ENCODE assay signal across 19 cellular contexts in genomic region chr7:3282457-3282856, GRCh38. TPM values are rescaled to one million over a fixed set of nuclear protein-coding genes. Genes with fewer than 3 reads are reported as not detected.
A peak's percentile ranks its signal among the peaks of the same experiment; 100 is the strongest.
DNase-seq lines count a peak whose midpoint lies in the region; ATAC-seq and TF ChIP-seq lines count a peak whose summit lies in the region.
"Had no signal": no experiment of that assay in that cellular context is flagged by ENCODE, and none has a peak within 500 bp of the region (broad histone marks: within the 10 kb centered on the region; RNA-seq: fewer than 3 reads in every experiment).

No MANE protein-coding gene starts in this region.

- peaks cover 14% of the 10 kb centered on the region for H3K4me1 Mint-ChIP-seq in glutamatergic neuron (ENCODE audit: low read depth, unreplicated experiment)
- H3K4me1 Mint-ChIP-seq in activated CD4-positive, alpha-beta T cell treated with anti-CD3 and anti-CD28 coated beads, Interleukin-2, amount 10 ng/mL, durations not matched to agents 24 days and 14 days = no peaks in the 10 kb centered on the region

- TF ChIP-seq CTCF in epithelial cell of esophagus (IDR thresholded peaks at IDR 0.05; ENCODE audit: insufficient read depth, low read depth, low read length, missing control alignments) (no peak), left ventricle myocardium inferior (IDR thresholded peaks at IDR 0.05; ENCODE audit: borderline replicate concordance) (no peak), glutamatergic neuron (IDR thresholded peaks at IDR 0.05; ENCODE audit: partially characterized antibody, unreplicated experiment) (no peak)

- ATAC-seq in sciatic nerve = peak; percentile 83
- ATAC-seq: A549, left colon, T-helper 17 cell had no signal

- DNase-seq in HCEC 1CT = peak; percentile 62
- DNase-seq in epithelial cell of esophagus (ENCODE audit: low read depth) = peak; percentile 5
- DNase-seq in left ventricle myocardium inferior = no peak
- DNase-seq in sciatic nerve (ENCODE audit: low spot score) = no peak
- no peak for DNase-seq in islet precursor cell
- DNase-seq in iPS-NIHi7 (ENCODE audit: extremely low spot score) = no peak
- DNase-seq in glutamatergic neuron = no peak
- DNase-seq in activated CD4-positive, alpha-beta T cell treated with anti-CD3 and anti-CD28 coated beads, Interleukin-2, amount 10 ng/mL, durations not matched to agents 24 days and 14 days = no peak
- DNase-seq: activated CD4-positive, CD25-positive, alpha-beta regulatory T cell; GF-D8; NCI-H187 treated with DMSO at 0.1 percent for 48 hours; NCI-H446; T-helper 17 cell had no signal

- H3K27me3 ChIP-seq in left ventricle myocardium inferior (ENCODE audit: low read depth) = no peaks in the 10 kb centered on the region
- H3K27me3 ChIP-seq: BLaER1 treated with 17β-estradiol and CSF1 and Interleukin-3, amounts not matched to agents 10 nM and 100 nM; tibial nerve had no signal

- peaks cover 10% of the 10 kb centered on the region for H3K9me3 Mint-ChIP-seq in glutamatergic neuron (ENCODE audit: unreplicated experiment)
- peaks cover 6% of the 10 kb centered on the region for H3K9me3 Mint-ChIP-seq in activated CD4-positive, alpha-beta T cell treated with anti-CD3 and anti-CD28 coated beads, Interleukin-2, amount 10 ng/mL, durations not matched to agents 24 days and 14 days

- peaks cover 15% of the 10 kb centered on the region for H3K36me3 Mint-ChIP-seq in glutamatergic neuron (ENCODE audit: unreplicated experiment)
- H3K36me3 Mint-ChIP-seq in activated CD4-positive, alpha-beta T cell treated with anti-CD3 and anti-CD28 coated beads, Interleukin-2, amount 10 ng/mL, durations not matched to agents 24 days and 14 days (ENCODE audit: low read depth) = no peaks in the 10 kb centered on the region

- peaks cover 3% of the 10 kb centered on the region for H3K9me3 ChIP-seq in left ventricle myocardium inferior (replicated peaks)
- H3K9me3 ChIP-seq: tibial nerve had no signal

- H3K36me3 ChIP-seq in left ventricle myocardium inferior = no peaks in the 10 kb centered on the region
- H3K36me3 ChIP-seq: BLaER1 treated with 17β-estradiol and CSF1 and Interleukin-3, amounts not matched to agents 10 nM and 100 nM; tibial nerve had no signal

- intact Hi-C loops in left ventricle myocardium inferior (cut with micrococcal nuclease) = no loop called here
- intact Hi-C loops in sciatic nerve (cut with DNase I) = no loop called here
- intact Hi-C loops in activated CD4-positive, alpha-beta T cell treated with anti-CD3 and anti-CD28 coated beads, Interleukin-2, amount 10 ng/mL, durations not matched to agents 24 days and 14 days (cut with micrococcal nuclease) = no loop called here

- H3K27ac ChIP-seq in left ventricle myocardium inferior (replicated peaks) = peak overlapping the region; percentile 16
- H3K27ac ChIP-seq: A549; BLaER1 treated with 17β-estradiol and CSF1 and Interleukin-3, amounts not matched to agents 10 nM and 100 nM had no signal

- no peak overlapping the region for H3K27ac Mint-ChIP-seq in glutamatergic neuron (ENCODE audit: unreplicated experiment)
- no peak overlapping the region for H3K27ac Mint-ChIP-seq in activated CD4-positive, alpha-beta T cell treated with anti-CD3 and anti-CD28 coated beads, Interleukin-2, amount 10 ng/mL, durations not matched to agents 24 days and 14 days
- H3K27ac Mint-ChIP-seq: activated T-helper 2 cell treated with anti-CD3 and anti-CD28 coated beads, Interferon-gamma antibody, Interleukin-2, Interleukin-4, amounts not matched to agents 10 μg/mL and 5 μg/mL and 100 μg/mL, durations not matched to agents 14 hours and 24 hours and 36 hours; T-helper 17 cell had no signal

- no peaks in the 10 kb centered on the region for H3K27me3 Mint-ChIP-seq in glutamatergic neuron (ENCODE audit: unreplicated experiment)
- H3K27me3 Mint-ChIP-seq in activated CD4-positive, alpha-beta T cell treated with anti-CD3 and anti-CD28 coated beads, Interleukin-2, amount 10 ng/mL, durations not matched to agents 24 days and 14 days = peaks cover 3% of the 10 kb centered on the region

- H3K4me3 Mint-ChIP-seq in glutamatergic neuron (ENCODE audit: unreplicated experiment) = no peak overlapping the region
- no peak overlapping the region for H3K4me3 Mint-ChIP-seq in activated CD4-positive, alpha-beta T cell treated with anti-CD3 and anti-CD28 coated beads, Interleukin-2, amount 10 ng/mL, durations not matched to agents 24 days and 14 days
- H3K4me3 Mint-ChIP-seq: T-helper 17 cell had no signal

- H3K4me1 ChIP-seq in left ventricle myocardium inferior = no peaks in the 10 kb centered on the region
- H3K4me1 ChIP-seq: A549; BLaER1 treated with 17β-estradiol and CSF1 and Interleukin-3, amounts not matched to agents 10 nM and 100 nM; tibial nerve had no signal

- no peak overlapping the region for H3K4me3 ChIP-seq in epithelial cell of esophagus (ENCODE audit: low read length)
- no peak overlapping the region for H3K4me3 ChIP-seq in left ventricle myocardium inferior
- H3K4me3 ChIP-seq: A549; BLaER1 treated with 17β-estradiol and CSF1 and Interleukin-3, amounts not matched to agents 10 nM and 100 nM; smooth muscle cell; tibial nerve had no signal

RNA-seq across cellular contexts. Expression of gene SDK1, which starts 18.6 kb away (rescaled TPM):
- 1.3 TPM for total RNA-seq in left ventricle myocardium inferior
- 11.2 TPM for total RNA-seq in sciatic nerve
- 225 TPM for total RNA-seq in glutamatergic neuron (ENCODE audit: unreplicated experiment)
- 0.14 and 0.16 TPM in 2 replicates for total RNA-seq in activated CD4-positive, alpha-beta T cell treated with anti-CD3 and anti-CD28 coated beads, Interleukin-2, amount 10 ng/mL, durations not matched to agents 24 days and 14 days

Comparison
In these comparisons a context has a peak if more than half of its experiments do, and no peak if none do; other contexts are left out.
1. DNase-seq: peak in HCEC 1CT (single experiment) and epithelial cell of esophagus (single experiment); none in left ventricle myocardium inferior (single experiment), sciatic nerve (single experiment), islet precursor cell (single experiment), iPS-NIHi7 (single experiment), glutamatergic neuron (single experiment) and activated CD4-positive, alpha-beta T cell treated with anti-CD3 and anti-CD28 coated beads, Interleukin-2, amount 10 ng/mL, durations not matched to agents 24 days and 14 days (single experiment).
2. RNA of gene SDK1, which starts 18.6 kb away (total RNA-seq): 225 TPM in glutamatergic neuron (single experiment); 11.2 TPM in sciatic nerve (single experiment), 1.3 TPM in left ventricle myocardium inferior (single experiment) and 0.14 to 0.16 TPM in activated CD4-positive, alpha-beta T cell treated with anti-CD3 and anti-CD28 coated beads, Interleukin-2, amount 10 ng/mL, durations not matched to agents 24 days and 14 days; every median in the first group is over 10 times any median in the second.